ENCODE assay signal across 8 cellular contexts in the genomic region with DNA sequence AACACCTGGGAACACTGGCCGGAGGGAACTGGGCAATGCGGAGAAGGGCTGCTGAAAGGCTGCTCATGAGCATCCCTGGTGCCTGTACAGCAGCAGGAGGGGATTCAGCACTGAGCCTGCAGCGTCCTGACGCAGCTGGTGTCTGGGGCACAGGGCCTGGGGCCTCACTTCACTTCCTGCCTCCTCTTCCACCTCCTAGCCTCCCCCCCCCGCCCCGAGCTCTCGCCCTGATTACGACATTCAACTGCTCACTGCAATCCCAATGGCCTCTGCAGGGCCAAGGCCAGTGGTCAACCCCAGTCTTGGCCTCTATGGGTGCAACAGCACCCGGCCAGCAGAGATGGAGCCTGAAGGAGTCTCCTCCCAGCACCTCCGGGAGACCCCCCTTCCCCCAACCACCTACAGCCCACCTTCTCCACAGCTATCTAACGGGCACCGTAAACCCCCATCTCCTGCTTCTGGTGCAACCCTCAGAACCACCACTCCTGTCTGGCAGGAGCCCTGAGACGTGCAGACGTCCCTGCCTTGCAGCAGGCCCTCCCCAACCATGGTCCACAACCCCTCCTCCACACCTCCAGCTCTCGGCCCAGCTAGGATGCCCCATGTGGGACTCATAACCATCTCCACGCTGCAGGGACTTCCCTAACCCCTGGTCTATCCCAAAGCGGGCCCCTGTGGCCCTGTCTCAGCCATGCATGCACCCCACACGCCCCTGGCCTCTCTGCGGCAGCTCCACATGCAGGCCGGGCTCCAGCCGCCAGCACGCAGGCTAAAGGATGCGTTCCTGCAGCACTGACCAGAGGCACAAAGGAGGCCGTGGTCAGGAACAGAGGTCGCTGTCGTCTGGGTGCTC. TPM values are rescaled to one million over a fixed set of nuclear protein-coding genes. Genes with fewer than 3 reads are reported as not detected.
DNase-seq lines count a peak whose midpoint lies in the region; ATAC-seq and TF ChIP-seq lines count a peak whose summit lies in the region.

No MANE protein-coding gene starts in this region.

- H3K36me3 ChIP-seq in right atrium auricular region = peaks cover 50% of the 10 kb centered on the region
- H3K36me3 ChIP-seq in PC-3 (ENCODE audit: low read depth, low read length) = peaks cover 17% of the 10 kb centered on the region; the same call in 1 of the 2 replicates

- intact Hi-C loops in PC-3 (cut with micrococcal nuclease) = no loop called here
- intact Hi-C loops in Calu3 (cut with micrococcal nuclease; ENCODE audit: unreplicated experiment) = loop anchor here (5.0 kb wide), 1 partner anchor 128 kb away; a partner anchor contains a TSS

- no peak overlapping the region for H2AFZ ChIP-seq in PC-3 (ENCODE audit: low read length)

- no peaks in the 10 kb centered on the region for H3K9me3 ChIP-seq in right atrium auricular region
- H3K9me3 ChIP-seq in PC-3 (ENCODE audit: low read length) = no peaks in the 10 kb centered on the region

- POLR2A ChIA-PET in PC-3 (lab: Charles Lee; ENCODE audit: unreplicated experiment) = no interaction called here

- no peak overlapping the region for H3K4me2 ChIP-seq in PC-3 (ENCODE audit: low read length)

- H3K36me3 Mint-ChIP-seq in activated T-helper 17 cell treated with anti-CD3 and anti-CD28 coated beads, Interleukin-2, amount 50 U/mL, for 72 hours (ENCODE audit: low read depth) = peaks cover 94% of the 10 kb centered on the region
- H3K36me3 Mint-ChIP-seq in Calu3 (ENCODE audit: insufficient read depth, unreplicated experiment) = peaks cover 68% of the 10 kb centered on the region

- CTCF ChIA-PET in PC-3 (lab: Charles Lee) (no interaction called here), Calu3 (lab: Charles Lee) (no interaction called here)

- H3K27me3 ChIP-seq in right atrium auricular region (no peaks in the 10 kb centered on the region), PC-3 (ENCODE audit: low read length) (no peaks in the 10 kb centered on the region)

- H3K9me3 Mint-ChIP-seq in activated T-helper 17 cell treated with anti-CD3 and anti-CD28 coated beads, Interleukin-2, amount 50 U/mL, for 72 hours = no peaks in the 10 kb centered on the region
- H3K9me3 Mint-ChIP-seq in Calu3 (ENCODE audit: low read depth, unreplicated experiment) = no peaks in the 10 kb centered on the region

- DNase-seq in KG1 (lab: John Stamatoyannopoulos, UW) = peak; percentile 23
- peak; percentile 74 for DNase-seq in right atrium auricular region (ENCODE audit: low spot score)
- peak; percentile 20 to 63 (median 42) for DNase-seq in stimulated activated naive CD4-positive, alpha-beta T cell (lab: John Stamatoyannopoulos, UW)
- DNase-seq in PC-3 = no peak
- no peak for DNase-seq in COR-L47 (lab: John Stamatoyannopoulos, UW)
- no peak for DNase-seq in Calu3
- DNase-seq in HUDEP-2 (lab: John Stamatoyannopoulos, UW; ENCODE audit: unreplicated experiment in 76 of 76) = no peak

- no TSS peak for BruUV-seq in PC-3 (replicated peaks; lab: Mats Ljungman, UMichigan)
- BruUV-seq in Calu3 (replicated peaks; lab: Mats Ljungman, UMichigan) = no TSS peak

- peak overlapping the region; percentile 71 to 74 for H3K27ac ChIP-seq in right atrium auricular region
- H3K27ac ChIP-seq in PC-3 (ENCODE audit: low read length) = no peak overlapping the region

- peaks cover 39% of the 10 kb centered on the region for H3K79me2 ChIP-seq in PC-3 (ENCODE audit: low read length)

- H3K4me1 Mint-ChIP-seq in activated T-helper 17 cell treated with anti-CD3 and anti-CD28 coated beads, Interleukin-2, amount 50 U/mL, for 72 hours = peaks cover 16% of the 10 kb centered on the region
- peaks cover 9% of the 10 kb centered on the region for H3K4me1 Mint-ChIP-seq in Calu3 (ENCODE audit: low read depth, unreplicated experiment)

- H3K4me3 Mint-ChIP-seq in activated T-helper 17 cell treated with anti-CD3 and anti-CD28 coated beads, Interleukin-2, amount 50 U/mL, for 72 hours = peak overlapping the region; percentile 60
- H3K4me3 Mint-ChIP-seq in Calu3 (ENCODE audit: low read depth, unreplicated experiment) = no peak overlapping the region

- no peaks in the 10 kb centered on the region for H3F3A ChIP-seq in PC-3 (ENCODE audit: low read length, unreplicated experiment)

- H3K9ac ChIP-seq in PC-3 (ENCODE audit: low read length) = no peak overlapping the region

- no peak overlapping the region for H3K4me3 ChIP-seq in right atrium auricular region
- H3K4me3 ChIP-seq in PC-3 (ENCODE audit: low read length) = no peak overlapping the region

- 0 out of 2 replicates have a peak, but pooled peaks cover 3% of the 10 kb centered on the region for H4K20me1 ChIP-seq in PC-3 (ENCODE audit: low read length)

- peak; percentile 58 for ATAC-seq in activated T-helper 17 cell treated with anti-CD3 and anti-CD28 coated beads, Interleukin-2, amount 50 U/mL, for 72 hours (replicated peaks)
- ATAC-seq in PC-3 = no peak

- H3K4me1 ChIP-seq in right atrium auricular region (peaks cover 0 to 75% of the 10 kb centered on the region in 2 donors), PC-3 (ENCODE audit: insufficient read depth, low read length) (no peaks in the 10 kb centered on the region)

- peak overlapping the region; percentile 62 for H3K27ac Mint-ChIP-seq in activated T-helper 17 cell treated with anti-CD3 and anti-CD28 coated beads, Interleukin-2, amount 50 U/mL, for 72 hours
- no peak overlapping the region for H3K27ac Mint-ChIP-seq in Calu3 (ENCODE audit: unreplicated experiment)

- no peak for TF ChIP-seq CTCF in right atrium auricular region (IDR thresholded peaks at IDR 0.05)
- no peak for TF ChIP-seq CTCF in PC-3 (conservative IDR thresholded peaks at IDR 0.05; ENCODE audit: low read depth, low read length)
- no peak for TF ChIP-seq CTCF in Calu3 (IDR thresholded peaks at IDR 0.05; ENCODE audit: unreplicated experiment)

- no peaks in the 10 kb centered on the region for H3K9me2 ChIP-seq in PC-3 (replicated peaks; ENCODE audit: low read length)

- no peaks in the 10 kb centered on the region for H3K27me3 Mint-ChIP-seq in activated T-helper 17 cell treated with anti-CD3 and anti-CD28 coated beads, Interleukin-2, amount 50 U/mL, for 72 hours
- H3K27me3 Mint-ChIP-seq in Calu3 (ENCODE audit: unreplicated experiment) = no peaks in the 10 kb centered on the region

RNA-seq across cellular contexts. Expression of a gene that starts 38.2 kb away (rescaled TPM):
- 10 to 100 TPM; 43.4 to 43.8 TPM for total RNA-seq in activated T-helper 17 cell treated with anti-CD3 and anti-CD28 coated beads, Interleukin-2, amount 50 U/mL, for 72 hours
- 10 to 100 TPM; 17.7 to 20.8 TPM for total RNA-seq in right atrium auricular region
- total RNA-seq in PC-3 (2014; rRNA removed) = 19.1 and 23.0 TPM in 2 replicates
- total RNA-seq in Calu3 (2022) = 38.8 and 41.4 TPM in 2 replicates

Comparison
In these comparisons a context has a peak if more than half of its experiments do, and no peak if none do; other contexts are left out.
1. DNase-seq: peak in KG1 (single experiment), right atrium auricular region (single experiment) and stimulated activated naive CD4-positive, alpha-beta T cell (6 of 6); none in PC-3 (single experiment), COR-L47 (single experiment), Calu3 (single experiment) and HUDEP-2 (0 of 76).